Comparison of ENCODE assay signal across 28 cellular contexts in genomic region chr7:1813394-1814088, GRCh38.
DNase-seq lines count a peak whose midpoint lies in the region; ATAC-seq and TF ChIP-seq lines count a peak whose summit lies in the region.
"Had no signal": no experiment of that assay in that cellular context is flagged by ENCODE, and none has a peak within 500 bp of the region (broad histone marks: within the 10 kb centered on the region; RNA-seq: fewer than 3 reads in every experiment).

No MANE protein-coding gene starts in this region.

- no peak overlapping the region for H2AFZ ChIP-seq in PC-3 (ENCODE audit: low read length)

- intact Hi-C loops in PC-3 (cut with micrococcal nuclease), result no loop called here

- H3K9ac ChIP-seq in PC-3 (ENCODE audit: low read length), result no peak overlapping the region

- no peak overlapping the region for H3K4me3 ChIP-seq in PC-3 (ENCODE audit: low read length)
- H3K4me3 ChIP-seq: mucosa of descending colon, Peyer's patch, uterus had no signal

- no peak overlapping the region for H3K27ac Mint-ChIP-seq in stimulated activated naive CD8-positive, alpha-beta T cell treated with anti-CD3 and anti-CD28 coated beads, Interleukin-15, amount 100 ng/mL, for 72 hours
- H3K27ac Mint-ChIP-seq in chondrocyte (ENCODE audit: unreplicated experiment), result no peak overlapping the region
- H3K27ac Mint-ChIP-seq in osteocyte (ENCODE audit: unreplicated experiment), result no peak overlapping the region
- H3K27ac Mint-ChIP-seq: activated CD4-positive, alpha-beta T cell treated with anti-CD3 and anti-CD28 coated beads, Interleukin-2, amount 10 ng/mL, durations not matched to agents 7 days and 5 days; dendritic cell treated with granulocyte-macrophage colony-stimulating factor and Interleukin-4, amounts not matched to agents 40 ng/mL and 50 ng/mL, for 4 days; stimulated activated effector memory CD8-positive, alpha-beta T cell treated with anti-CD3 and anti-CD28 coated beads, Interleukin-12 subunit alpha, Interleukin-12 subunit beta, amount 100 ng/mL, for 72 hours had no signal

- TF ChIP-seq CTCF in chondrocyte (IDR thresholded peaks at IDR 0.05), result no peak
- no peak for TF ChIP-seq CTCF in osteocyte (IDR thresholded peaks at IDR 0.05)
- no peak for TF ChIP-seq CTCF in PC-3 (conservative IDR thresholded peaks at IDR 0.05; ENCODE audit: low read depth, low read length)

- no peaks in the 10 kb centered on the region for H3K27me3 ChIP-seq in PC-3 (ENCODE audit: low read length)
- H3K27me3 ChIP-seq: Peyer's patch, uterus had no signal

- no peaks in the 10 kb centered on the region for H3K27me3 Mint-ChIP-seq in stimulated activated naive CD8-positive, alpha-beta T cell treated with anti-CD3 and anti-CD28 coated beads, Interleukin-15, amount 100 ng/mL, for 72 hours
- no peaks in the 10 kb centered on the region for H3K27me3 Mint-ChIP-seq in chondrocyte (ENCODE audit: low read depth)
- H3K27me3 Mint-ChIP-seq in osteocyte (ENCODE audit: unreplicated experiment), result no peaks in the 10 kb centered on the region
- H3K27me3 Mint-ChIP-seq: activated CD4-positive, alpha-beta T cell treated with anti-CD3 and anti-CD28 coated beads, Interleukin-2, amount 10 ng/mL, durations not matched to agents 7 days and 5 days; natural killer cell treated with Interleukin-12 subunit alpha and Interleukin-12 subunit beta and Interleukin-15 and Interleukin-18, amount 100 ng/mL, for 72 hours had no signal

- no peak overlapping the region for H3K4me3 Mint-ChIP-seq in stimulated activated naive CD8-positive, alpha-beta T cell treated with anti-CD3 and anti-CD28 coated beads, Interleukin-15, amount 100 ng/mL, for 72 hours
- H3K4me3 Mint-ChIP-seq in chondrocyte (ENCODE audit: unreplicated experiment) (no peak overlapping the region), osteocyte (ENCODE audit: unreplicated experiment) (no peak overlapping the region)
- H3K4me3 Mint-ChIP-seq: activated CD4-positive, alpha-beta T cell treated with anti-CD3 and anti-CD28 coated beads, Interleukin-2, amount 10 ng/mL, durations not matched to agents 7 days and 5 days; dendritic cell treated with granulocyte-macrophage colony-stimulating factor and Interleukin-4, amounts not matched to agents 40 ng/mL and 50 ng/mL, for 4 days; natural killer cell treated with Interleukin-12 subunit alpha and Interleukin-12 subunit beta and Interleukin-15 and Interleukin-18, amount 100 ng/mL, for 72 hours; stimulated activated effector memory CD8-positive, alpha-beta T cell treated with anti-CD3 and anti-CD28 coated beads, Interleukin-12 subunit alpha, Interleukin-12 subunit beta, amount 100 ng/mL, for 72 hours had no signal

- H3K9me3 ChIP-seq in PC-3 (ENCODE audit: low read length), result no peaks in the 10 kb centered on the region
- H3K9me3 ChIP-seq: mucosa of descending colon, Peyer's patch, uterus had no signal

- DNase-seq in stimulated activated naive CD8-positive, alpha-beta T cell treated with anti-CD3 and anti-CD28 coated beads, Interleukin-15, amount 100 ng/mL, for 72 hours, result no peak
- DNase-seq in stimulated activated naive CD8-positive, alpha-beta T cell treated with anti-CD3 and anti-CD28 coated beads, Interleukin-15, Interleukin-2, amounts not matched to agents 100 U/mL and 50 U/mL, for 24 hours, result no peak
- DNase-seq in chondrocyte (ENCODE audit: low spot score) (peak; percentile 84), osteocyte (ENCODE audit: extremely low spot score, unreplicated experiment) (peak; percentile 82), PC-3 (no peak), kidney glomerular epithelial cell (lab: John Stamatoyannopoulos, UW) (no peak)
- DNase-seq in NK-92 treated with Interleukin-12 subunit alpha and Interleukin-12 subunit beta, amount 100 ng/mL, for 24 hours (lab: John Stamatoyannopoulos, UW), result no peak
- DNase-seq: ACHN; activated CD4-positive, alpha-beta T cell treated with anti-CD3 and anti-CD28 coated beads, Interleukin-2, amount 10 ng/mL, durations not matched to agents 7 days and 5 days; activated T-cell treated with anti-CD3 and anti-CD28 coated beads, Interleukin-2, amount 50 U/mL, for 48 hours; central memory CD4-positive, alpha-beta T cell; DMS153; foreskin melanocyte; Kasumi-1; mucosa of descending colon; NCI-H1436 treated with DMSO at 0.1 percent for 48 hours; NCI-H2081 treated with DMSO at 0.1 percent for 48 hours; NCI-H226; NCI-H526 treated with DMSO at 0.1 percent for 48 hours; Peyer's patch; SIG-M5; T1000; uterus had no signal

- H3F3A ChIP-seq in PC-3 (ENCODE audit: low read length, unreplicated experiment), result no peaks in the 10 kb centered on the region

- no peaks in the 10 kb centered on the region for H3K4me1 ChIP-seq in PC-3 (ENCODE audit: insufficient read depth, low read length)
- H3K4me1 ChIP-seq: Peyer's patch had no signal

- no peaks in the 10 kb centered on the region for H4K20me1 ChIP-seq in PC-3 (ENCODE audit: low read length)

- no peak overlapping the region for H3K4me2 ChIP-seq in PC-3 (ENCODE audit: low read length)

- no peaks in the 10 kb centered on the region for H3K79me2 ChIP-seq in PC-3 (ENCODE audit: low read length)

- POLR2A ChIA-PET in PC-3 (lab: Charles Lee; ENCODE audit: unreplicated experiment), result interaction anchor here (0.5 kb wide), 1 partner anchor 9 kb away, joined by 5 read pairs; no protein-coding TSS in a partner anchor

- no peaks in the 10 kb centered on the region for H3K9me2 ChIP-seq in PC-3 (replicated peaks; ENCODE audit: low read length)

- H3K36me3 Mint-ChIP-seq in chondrocyte (ENCODE audit: low read depth) (no peaks in the 10 kb centered on the region), osteocyte (ENCODE audit: unreplicated experiment) (no peaks in the 10 kb centered on the region)
- H3K36me3 Mint-ChIP-seq: natural killer cell treated with Interleukin-12 subunit alpha and Interleukin-12 subunit beta and Interleukin-15 and Interleukin-18, amount 100 ng/mL, for 72 hours; stimulated activated effector memory CD8-positive, alpha-beta T cell treated with anti-CD3 and anti-CD28 coated beads, Interleukin-12 subunit alpha, Interleukin-12 subunit beta, amount 100 ng/mL, for 72 hours had no signal

- peak; percentile 21 for ATAC-seq in stimulated activated naive CD8-positive, alpha-beta T cell treated with anti-CD3 and anti-CD28 coated beads, Interleukin-15, amount 100 ng/mL, for 72 hours
- ATAC-seq in stimulated activated naive CD8-positive, alpha-beta T cell treated with anti-CD3 and anti-CD28 coated beads, Interleukin-15, Interleukin-2, amounts not matched to agents 100 U/mL and 50 U/mL, for 24 hours, result no peak
- no peak for ATAC-seq in PC-3
- ATAC-seq: HCT116; mucosa of descending colon; natural killer cell treated with Interleukin-12 subunit alpha and Interleukin-12 subunit beta and Interleukin-15 and Interleukin-18, amount 100 ng/mL, for 72 hours; stimulated activated effector memory CD8-positive, alpha-beta T cell treated with anti-CD3 and anti-CD28 coated beads, Interleukin-12 subunit alpha, Interleukin-12 subunit beta, amount 100 ng/mL, for 72 hours had no signal

- H3K36me3 ChIP-seq in PC-3 (ENCODE audit: low read depth, low read length), result no peaks in the 10 kb centered on the region
- H3K36me3 ChIP-seq: Peyer's patch, uterus had no signal

- no peak overlapping the region for H3K27ac ChIP-seq in PC-3 (ENCODE audit: low read length)
- H3K27ac ChIP-seq: Peyer's patch, uterus, VCaP had no signal

- H3K9me3 Mint-ChIP-seq in stimulated activated naive CD8-positive, alpha-beta T cell treated with anti-CD3 and anti-CD28 coated beads, Interleukin-15, amount 100 ng/mL, for 72 hours, result no peaks in the 10 kb centered on the region
- H3K9me3 Mint-ChIP-seq in chondrocyte (ENCODE audit: low read depth) (no peaks in the 10 kb centered on the region), osteocyte (ENCODE audit: unreplicated experiment) (no peaks in the 10 kb centered on the region)
- H3K9me3 Mint-ChIP-seq: activated CD4-positive, alpha-beta T cell treated with anti-CD3 and anti-CD28 coated beads, Interleukin-2, amount 10 ng/mL, durations not matched to agents 7 days and 5 days; dendritic cell treated with granulocyte-macrophage colony-stimulating factor and Interleukin-4, amounts not matched to agents 40 ng/mL and 50 ng/mL, for 4 days; natural killer cell treated with Interleukin-12 subunit alpha and Interleukin-12 subunit beta and Interleukin-15 and Interleukin-18, amount 100 ng/mL, for 72 hours; stimulated activated effector memory CD8-positive, alpha-beta T cell treated with anti-CD3 and anti-CD28 coated beads, Interleukin-12 subunit alpha, Interleukin-12 subunit beta, amount 100 ng/mL, for 72 hours had no signal

- no TSS peak for BruUV-seq in PC-3 (replicated peaks; lab: Mats Ljungman, UMichigan)

- peaks cover 20% of the 10 kb centered on the region for H3K4me1 Mint-ChIP-seq in stimulated activated naive CD8-positive, alpha-beta T cell treated with anti-CD3 and anti-CD28 coated beads, Interleukin-15, amount 100 ng/mL, for 72 hours
- H3K4me1 Mint-ChIP-seq in chondrocyte (ENCODE audit: low read depth), result peaks cover 4% of the 10 kb centered on the region
- peaks cover 9% of the 10 kb centered on the region for H3K4me1 Mint-ChIP-seq in osteocyte (ENCODE audit: unreplicated experiment)
- H3K4me1 Mint-ChIP-seq: activated CD4-positive, alpha-beta T cell treated with anti-CD3 and anti-CD28 coated beads, Interleukin-2, amount 10 ng/mL, durations not matched to agents 7 days and 5 days had no signal

- CTCF ChIA-PET in PC-3 (lab: Charles Lee), result no interaction called here

Comparison
In these comparisons a context has a peak if more than half of its experiments do, and no peak if none do; other contexts are left out.
1. DNase-seq: peak in chondrocyte (single experiment) and osteocyte (single experiment); none in stimulated activated naive CD8-positive, alpha-beta T cell treated with anti-CD3 and anti-CD28 coated beads, Interleukin-15, amount 100 ng/mL, for 72 hours (0 of 2), stimulated activated naive CD8-positive, alpha-beta T cell treated with anti-CD3 and anti-CD28 coated beads, Interleukin-15, Interleukin-2, amounts not matched to agents 100 U/mL and 50 U/mL, for 24 hours (single experiment), NK-92 treated with Interleukin-12 subunit alpha and Interleukin-12 subunit beta, amount 100 ng/mL, for 24 hours (single experiment), PC-3 (single experiment) and kidney glomerular epithelial cell (single experiment).